Comparison of ENCODE assay signal across 1 cellular context in the genomic region with DNA sequence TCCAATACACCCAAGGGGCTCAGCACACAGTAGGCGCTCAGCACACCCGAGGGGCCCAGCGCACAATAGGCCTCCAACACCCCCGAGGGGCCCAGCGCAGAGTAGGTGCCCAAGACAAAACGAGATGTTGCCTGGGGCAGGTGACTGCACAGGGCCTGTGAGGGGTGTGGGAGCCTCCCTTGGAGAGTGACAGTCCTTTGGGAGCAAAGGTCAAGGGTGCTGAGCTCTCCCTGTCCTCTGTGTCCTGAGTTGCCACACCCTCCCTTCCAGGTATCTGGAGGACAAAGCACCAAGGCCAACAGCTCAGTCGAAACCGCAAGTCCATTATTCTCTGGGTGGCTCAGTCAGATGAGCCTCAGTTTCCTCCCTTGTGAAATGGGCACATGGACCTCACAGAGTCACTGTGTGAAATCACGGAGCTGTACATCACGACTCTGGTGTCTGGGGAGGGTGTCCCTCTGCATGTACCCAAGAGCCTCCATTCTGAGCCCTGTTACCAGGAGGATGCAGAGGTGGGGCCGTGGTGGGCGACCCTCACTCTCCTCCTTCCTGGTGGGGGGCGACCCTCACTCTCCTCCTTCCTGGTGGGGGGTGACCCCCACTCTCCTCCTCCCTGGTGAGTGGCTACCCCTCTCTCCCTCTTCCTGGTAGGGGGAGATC.
TF ChIP-seq lines count a peak whose summit lies in the region.

No MANE protein-coding gene starts in this region.

TF ChIP-seq in HepG2, 621 proteins besides CTCF, POLR2A, EP300 and RAD21 (continued from another document and continues in another):
- no peak for TF ChIP-seq ZNF7 (CRISPR knock-in tag; IDR thresholded peaks at IDR 0.05)
- TF ChIP-seq ZC3H4 (CRISPR knock-in tag; IDR thresholded peaks at IDR 0.05; ENCODE audit: borderline replicate concordance), result no peak
- TF ChIP-seq REXO4 (CRISPR knock-in tag; IDR thresholded peaks at IDR 0.05; ENCODE audit: borderline replicate concordance), result no peak
- no peak for TF ChIP-seq RBAK (CRISPR knock-in tag; IDR thresholded peaks at IDR 0.05)
- TF ChIP-seq GTF3A (CRISPR knock-in tag; conservative IDR thresholded peaks at IDR 0.05), result no peak
- TF ChIP-seq PAX8 (CRISPR knock-in tag; IDR thresholded peaks at IDR 0.05; ENCODE audit: borderline replicate concordance), result no peak; the same call in 1 of the 2 replicates
- TF ChIP-seq, protein P1, sequence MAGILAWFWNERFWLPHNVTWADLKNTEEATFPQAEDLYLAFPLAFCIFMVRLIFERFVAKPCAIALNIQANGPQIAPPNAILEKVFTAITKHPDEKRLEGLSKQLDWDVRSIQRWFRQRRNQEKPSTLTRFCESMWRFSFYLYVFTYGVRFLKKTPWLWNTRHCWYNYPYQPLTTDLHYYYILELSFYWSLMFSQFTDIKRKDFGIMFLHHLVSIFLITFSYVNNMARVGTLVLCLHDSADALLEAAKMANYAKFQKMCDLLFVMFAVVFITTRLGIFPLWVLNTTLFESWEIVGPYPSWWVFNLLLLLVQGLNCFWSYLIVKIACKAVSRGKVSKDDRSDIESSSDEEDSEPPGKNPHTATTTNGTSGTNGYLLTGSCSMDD (CRISPR knock-in tag; IDR thresholded peaks at IDR 0.05), result no peak
- no peak for TF ChIP-seq MYC (CRISPR knock-in tag; IDR thresholded peaks at IDR 0.05; ENCODE audit: borderline replicate concordance)
- TF ChIP-seq NFATC3 (CRISPR knock-in tag; IDR thresholded peaks at IDR 0.05), result no peak
- no peak for TF ChIP-seq NFYB (CRISPR knock-in tag; IDR thresholded peaks at IDR 0.05)
- TF ChIP-seq, protein P2, sequence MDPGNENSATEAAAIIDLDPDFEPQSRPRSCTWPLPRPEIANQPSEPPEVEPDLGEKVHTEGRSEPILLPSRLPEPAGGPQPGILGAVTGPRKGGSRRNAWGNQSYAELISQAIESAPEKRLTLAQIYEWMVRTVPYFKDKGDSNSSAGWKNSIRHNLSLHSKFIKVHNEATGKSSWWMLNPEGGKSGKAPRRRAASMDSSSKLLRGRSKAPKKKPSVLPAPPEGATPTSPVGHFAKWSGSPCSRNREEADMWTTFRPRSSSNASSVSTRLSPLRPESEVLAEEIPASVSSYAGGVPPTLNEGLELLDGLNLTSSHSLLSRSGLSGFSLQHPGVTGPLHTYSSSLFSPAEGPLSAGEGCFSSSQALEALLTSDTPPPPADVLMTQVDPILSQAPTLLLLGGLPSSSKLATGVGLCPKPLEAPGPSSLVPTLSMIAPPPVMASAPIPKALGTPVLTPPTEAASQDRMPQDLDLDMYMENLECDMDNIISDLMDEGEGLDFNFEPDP (CRISPR knock-in tag; conservative IDR thresholded peaks at IDR 0.05), result no peak
- TF ChIP-seq ZNF30 (CRISPR knock-in tag; IDR thresholded peaks at IDR 0.05), result no peak
- peak; percentile 50 for TF ChIP-seq U2AF1 (optimal IDR thresholded peaks at IDR 0.05; ENCODE audit: low read depth, low read length)
- no peak for TF ChIP-seq ZNF552 (CRISPR knock-in tag; IDR thresholded peaks at IDR 0.05; ENCODE audit: borderline replicate concordance)
- TF ChIP-seq HNRNPK (IDR thresholded peaks at IDR 0.05; ENCODE audit: low read depth, low read length, poor library complexity, severe bottlenecking), result no peak
- TF ChIP-seq, protein P3, sequence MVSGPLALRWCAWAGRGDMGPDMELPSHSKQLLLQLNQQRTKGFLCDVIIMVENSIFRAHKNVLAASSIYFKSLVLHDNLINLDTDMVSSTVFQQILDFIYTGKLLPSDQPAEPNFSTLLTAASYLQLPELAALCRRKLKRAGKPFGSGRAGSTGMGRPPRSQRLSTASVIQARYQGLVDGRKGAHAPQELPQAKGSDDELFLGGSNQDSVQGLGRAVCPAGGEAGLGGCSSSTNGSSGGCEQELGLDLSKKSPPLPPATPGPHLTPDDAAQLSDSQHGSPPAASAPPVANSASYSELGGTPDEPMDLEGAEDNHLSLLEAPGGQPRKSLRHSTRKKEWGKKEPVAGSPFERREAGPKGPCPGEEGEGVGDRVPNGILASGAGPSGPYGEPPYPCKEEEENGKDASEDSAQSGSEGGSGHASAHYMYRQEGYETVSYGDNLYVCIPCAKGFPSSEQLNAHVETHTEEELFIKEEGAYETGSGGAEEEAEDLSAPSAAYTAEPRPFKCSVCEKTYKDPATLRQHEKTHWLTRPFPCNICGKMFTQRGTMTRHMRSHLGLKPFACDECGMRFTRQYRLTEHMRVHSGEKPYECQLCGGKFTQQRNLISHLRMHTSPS (CRISPR knock-in tag; IDR thresholded peaks at IDR 0.05; ENCODE audit: low read depth), result no peak; the same call in 1 of the 2 replicates
- TF ChIP-seq ZFP36 (IDR thresholded peaks at IDR 0.05; ENCODE audit: borderline replicate concordance, low read depth, low read length, partially characterized antibody), result no peak
- TF ChIP-seq ZNF629 (CRISPR knock-in tag; conservative IDR thresholded peaks at IDR 0.05), result peak; percentile 100
- no peak for TF ChIP-seq ZNF724P (CRISPR knock-in tag; IDR thresholded peaks at IDR 0.05; ENCODE audit: borderline replicate concordance)
- TF ChIP-seq ZNF530 (CRISPR knock-in tag; IDR thresholded peaks at IDR 0.05; ENCODE audit: low read depth), result no peak
- peak; percentile 80 for TF ChIP-seq NR2C2 (CRISPR knock-in tag; IDR thresholded peaks at IDR 0.05; ENCODE audit: borderline replicate concordance)
- 0 out of 2 replicates have a peak, but pooled peaks have one; percentile 23 for TF ChIP-seq KMT2A (CRISPR knock-in tag; IDR thresholded peaks at IDR 0.05)
- TF ChIP-seq ZNF24 (IDR thresholded peaks at IDR 0.05), result no peak
- TF ChIP-seq HOXA3 (CRISPR knock-in tag; IDR thresholded peaks at IDR 0.05), result peak; percentile 74
- TF ChIP-seq ZNF460 (CRISPR knock-in tag; IDR thresholded peaks at IDR 0.05; ENCODE audit: borderline replicate concordance), result no peak
- TF ChIP-seq NCOR1 (IDR thresholded peaks at IDR 0.05; ENCODE audit: borderline replicate concordance, low read length), result peak; percentile 73
- no peak for TF ChIP-seq MAF1 (CRISPR knock-in tag; IDR thresholded peaks at IDR 0.05; ENCODE audit: borderline replicate concordance)
- TF ChIP-seq KLF12 (CRISPR knock-in tag; IDR thresholded peaks at IDR 0.05; ENCODE audit: borderline replicate concordance), result 0 out of 2 replicates have a peak, but pooled peaks have one; percentile 43
- TF ChIP-seq ERF (CRISPR knock-in tag; IDR thresholded peaks at IDR 0.05), result 0 out of 2 replicates have a peak, but pooled peaks have one; percentile 30
- no peak for TF ChIP-seq SMC3 (IDR thresholded peaks at IDR 0.05; ENCODE audit: low read length)
- TF ChIP-seq, protein P4, sequence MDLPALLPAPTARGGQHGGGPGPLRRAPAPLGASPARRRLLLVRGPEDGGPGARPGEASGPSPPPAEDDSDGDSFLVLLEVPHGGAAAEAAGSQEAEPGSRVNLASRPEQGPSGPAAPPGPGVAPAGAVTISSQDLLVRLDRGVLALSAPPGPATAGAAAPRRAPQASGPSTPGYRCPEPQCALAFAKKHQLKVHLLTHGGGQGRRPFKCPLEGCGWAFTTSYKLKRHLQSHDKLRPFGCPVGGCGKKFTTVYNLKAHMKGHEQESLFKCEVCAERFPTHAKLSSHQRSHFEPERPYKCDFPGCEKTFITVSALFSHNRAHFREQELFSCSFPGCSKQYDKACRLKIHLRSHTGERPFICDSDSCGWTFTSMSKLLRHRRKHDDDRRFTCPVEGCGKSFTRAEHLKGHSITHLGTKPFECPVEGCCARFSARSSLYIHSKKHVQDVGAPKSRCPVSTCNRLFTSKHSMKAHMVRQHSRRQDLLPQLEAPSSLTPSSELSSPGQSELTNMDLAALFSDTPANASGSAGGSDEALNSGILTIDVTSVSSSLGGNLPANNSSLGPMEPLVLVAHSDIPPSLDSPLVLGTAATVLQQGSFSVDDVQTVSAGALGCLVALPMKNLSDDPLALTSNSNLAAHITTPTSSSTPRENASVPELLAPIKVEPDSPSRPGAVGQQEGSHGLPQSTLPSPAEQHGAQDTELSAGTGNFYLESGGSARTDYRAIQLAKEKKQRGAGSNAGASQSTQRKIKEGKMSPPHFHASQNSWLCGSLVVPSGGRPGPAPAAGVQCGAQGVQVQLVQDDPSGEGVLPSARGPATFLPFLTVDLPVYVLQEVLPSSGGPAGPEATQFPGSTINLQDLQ (CRISPR knock-in tag; IDR thresholded peaks at IDR 0.05), result no peak
- TF ChIP-seq, protein P5, sequence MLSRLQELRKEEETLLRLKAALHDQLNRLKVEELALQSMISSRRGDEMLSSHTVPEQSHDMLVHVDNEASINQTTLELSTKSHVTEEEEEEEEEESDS (CRISPR knock-in tag; IDR thresholded peaks at IDR 0.05; ENCODE audit: borderline replicate concordance), result no peak
- no peak for TF ChIP-seq BRD4 (CRISPR knock-in tag; IDR thresholded peaks at IDR 0.05)
- TF ChIP-seq NAIF1 (CRISPR knock-in tag; IDR thresholded peaks at IDR 0.05; ENCODE audit: borderline replicate concordance), result no peak
- TF ChIP-seq FOXC1 (CRISPR knock-in tag; IDR thresholded peaks at IDR 0.05; ENCODE audit: borderline replicate concordance), result no peak
- TF ChIP-seq, protein P6, sequence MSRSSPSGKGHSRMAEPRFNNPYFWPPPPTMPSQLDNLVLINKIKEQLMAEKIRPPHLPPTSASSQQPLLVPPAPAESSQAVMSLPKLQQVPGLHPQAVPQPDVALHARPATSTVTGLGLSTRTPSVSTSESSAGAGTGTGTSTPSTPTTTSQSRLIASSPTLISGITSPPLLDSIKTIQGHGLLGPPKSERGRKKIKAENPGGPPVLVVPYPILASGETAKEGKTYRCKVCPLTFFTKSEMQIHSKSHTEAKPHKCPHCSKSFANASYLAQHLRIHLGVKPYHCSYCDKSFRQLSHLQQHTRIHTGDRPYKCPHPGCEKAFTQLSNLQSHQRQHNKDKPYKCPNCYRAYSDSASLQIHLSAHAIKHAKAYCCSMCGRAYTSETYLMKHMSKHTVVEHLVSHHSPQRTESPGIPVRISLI (CRISPR knock-in tag; IDR thresholded peaks at IDR 0.05; ENCODE audit: borderline replicate concordance), result no peak
- TF ChIP-seq, protein P7, sequence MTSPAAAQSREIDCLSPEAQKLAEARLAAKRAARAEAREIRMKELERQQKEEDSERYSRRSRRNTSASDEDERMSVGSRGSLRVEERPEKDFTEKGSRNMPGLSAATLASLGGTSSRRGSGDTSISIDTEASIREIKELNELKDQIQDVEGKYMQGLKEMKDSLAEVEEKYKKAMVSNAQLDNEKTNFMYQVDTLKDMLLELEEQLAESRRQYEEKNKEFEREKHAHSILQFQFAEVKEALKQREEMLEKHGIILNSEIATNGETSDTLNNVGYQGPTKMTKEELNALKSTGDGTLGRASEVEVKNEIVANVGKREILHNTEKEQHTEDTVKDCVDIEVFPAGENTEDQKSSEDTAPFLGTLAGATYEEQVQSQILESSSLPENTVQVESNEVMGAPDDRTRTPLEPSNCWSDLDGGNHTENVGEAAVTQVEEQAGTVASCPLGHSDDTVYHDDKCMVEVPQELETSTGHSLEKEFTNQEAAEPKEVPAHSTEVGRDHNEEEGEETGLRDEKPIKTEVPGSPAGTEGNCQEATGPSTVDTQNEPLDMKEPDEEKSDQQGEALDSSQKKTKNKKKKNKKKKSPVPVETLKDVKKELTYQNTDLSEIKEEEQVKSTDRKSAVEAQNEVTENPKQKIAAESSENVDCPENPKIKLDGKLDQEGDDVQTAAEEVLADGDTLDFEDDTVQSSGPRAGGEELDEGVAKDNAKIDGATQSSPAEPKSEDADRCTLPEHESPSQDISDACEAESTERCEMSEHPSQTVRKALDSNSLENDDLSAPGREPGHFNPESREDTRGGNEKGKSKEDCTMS (CRISPR knock-in tag; conservative IDR thresholded peaks at IDR 0.05), result no peak
- no peak for TF ChIP-seq POLR2AphosphoS2 (IDR thresholded peaks at IDR 0.05; ENCODE audit: low read depth, low read length)
- TF ChIP-seq ZNF143 (CRISPR knock-in tag; IDR thresholded peaks at IDR 0.05), result no peak
- TF ChIP-seq WIZ (CRISPR knock-in tag; IDR thresholded peaks at IDR 0.05), result no peak
- no peak for TF ChIP-seq NR3C1 (CRISPR knock-in tag; IDR thresholded peaks at IDR 0.05)
- TF ChIP-seq SMAD3 (CRISPR knock-in tag; IDR thresholded peaks at IDR 0.05), result no peak
- TF ChIP-seq CHD4 (IDR thresholded peaks at IDR 0.05; ENCODE audit: borderline replicate concordance, low read length), result peak; percentile 29
- peak; percentile 60; the same call in 1 of the 2 replicates for TF ChIP-seq CEBPB (IDR thresholded peaks at IDR 0.05; ENCODE audit: borderline replicate concordance, low read depth, low read length)
- TF ChIP-seq, protein P8, sequence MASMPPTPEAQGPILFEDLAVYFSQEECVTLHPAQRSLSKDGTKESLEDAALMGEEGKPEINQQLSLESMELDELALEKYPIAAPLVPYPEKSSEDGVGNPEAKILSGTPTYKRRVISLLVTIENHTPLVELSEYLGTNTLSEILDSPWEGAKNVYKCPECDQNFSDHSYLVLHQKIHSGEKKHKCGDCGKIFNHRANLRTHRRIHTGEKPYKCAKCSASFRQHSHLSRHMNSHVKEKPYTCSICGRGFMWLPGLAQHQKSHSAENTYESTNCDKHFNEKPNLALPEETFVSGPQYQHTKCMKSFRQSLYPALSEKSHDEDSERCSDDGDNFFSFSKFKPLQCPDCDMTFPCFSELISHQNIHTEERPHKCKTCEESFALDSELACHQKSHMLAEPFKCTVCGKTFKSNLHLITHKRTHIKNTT (CRISPR knock-in tag; IDR thresholded peaks at IDR 0.05), result no peak
- no peak for TF ChIP-seq ZNF317 (CRISPR knock-in tag; IDR thresholded peaks at IDR 0.05)
- TF ChIP-seq MXD4 (CRISPR knock-in tag; IDR thresholded peaks at IDR 0.05), result no peak
- TF ChIP-seq, protein P9, sequence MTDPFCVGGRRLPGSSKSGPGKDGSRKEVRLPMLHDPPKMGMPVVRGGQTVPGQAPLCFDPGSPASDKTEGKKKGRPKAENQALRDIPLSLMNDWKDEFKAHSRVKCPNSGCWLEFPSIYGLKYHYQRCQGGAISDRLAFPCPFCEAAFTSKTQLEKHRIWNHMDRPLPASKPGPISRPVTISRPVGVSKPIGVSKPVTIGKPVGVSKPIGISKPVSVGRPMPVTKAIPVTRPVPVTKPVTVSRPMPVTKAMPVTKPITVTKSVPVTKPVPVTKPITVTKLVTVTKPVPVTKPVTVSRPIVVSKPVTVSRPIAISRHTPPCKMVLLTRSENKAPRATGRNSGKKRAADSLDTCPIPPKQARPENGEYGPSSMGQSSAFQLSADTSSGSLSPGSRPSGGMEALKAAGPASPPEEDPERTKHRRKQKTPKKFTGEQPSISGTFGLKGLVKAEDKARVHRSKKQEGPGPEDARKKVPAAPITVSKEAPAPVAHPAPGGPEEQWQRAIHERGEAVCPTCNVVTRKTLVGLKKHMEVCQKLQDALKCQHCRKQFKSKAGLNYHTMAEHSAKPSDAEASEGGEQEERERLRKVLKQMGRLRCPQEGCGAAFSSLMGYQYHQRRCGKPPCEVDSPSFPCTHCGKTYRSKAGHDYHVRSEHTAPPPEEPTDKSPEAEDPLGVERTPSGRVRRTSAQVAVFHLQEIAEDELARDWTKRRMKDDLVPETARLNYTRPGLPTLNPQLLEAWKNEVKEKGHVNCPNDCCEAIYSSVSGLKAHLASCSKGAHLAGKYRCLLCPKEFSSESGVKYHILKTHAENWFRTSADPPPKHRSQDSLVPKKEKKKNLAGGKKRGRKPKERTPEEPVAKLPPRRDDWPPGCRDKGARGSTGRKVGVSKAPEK (CRISPR knock-in tag; IDR thresholded peaks at IDR 0.05; ENCODE audit: borderline replicate concordance), result peak; percentile 30; the same call in 1 of the 2 replicates
- peak; percentile 59; the same call in 1 of the 2 replicates for TF ChIP-seq TARDBP (CRISPR knock-in tag; IDR thresholded peaks at IDR 0.05)
